ENCODE assay signal across 8 cellular contexts in genomic region chr6:7112741-7113313, GRCh38. TPM values are rescaled to one million over a fixed set of nuclear protein-coding genes. Genes with fewer than 3 reads are reported as not detected.
DNase-seq lines count a peak whose midpoint lies in the region; ATAC-seq and TF ChIP-seq lines count a peak whose summit lies in the region.

No MANE protein-coding gene starts in this region.

- DNase-seq in SIG-M5 (lab: John Stamatoyannopoulos, UW) (peak; percentile 39), natural killer cell (peak; percentile 25), cerebellar cortex (ENCODE audit: low spot score) (no peak), iPS-NIHi11 (ENCODE audit: low spot score) (no peak), nucleus accumbens (lab: John Stamatoyannopoulos, UW) (no peak)
- DNase-seq in central memory CD8-positive, alpha-beta T cell (ENCODE audit: low spot score in 2 of 2), result no peak

- POLR2A ChIA-PET in HEK293 (lab: Yijun Ruan, JAX), result interaction anchor here (0.6 kb wide), 1 partner anchor 275 kb away, joined by 7 read pairs; no protein-coding TSS in a partner anchor

- H3K27ac ChIP-seq in C4-2B (peak overlapping the region; percentile 13; the same call in 1 of the 2 replicates), HEK293 (ENCODE audit: extremely low read depth, low read depth, low read length) (no peak overlapping the region)

- H3K4me1 Mint-ChIP-seq in central memory CD8-positive, alpha-beta T cell, result peaks cover 59% of the 10 kb centered on the region
- peaks cover 48 to 59% of the 10 kb centered on the region in 2 donors for H3K4me1 Mint-ChIP-seq in natural killer cell

- peak overlapping the region; percentile 26 for H3K4me3 Mint-ChIP-seq in central memory CD8-positive, alpha-beta T cell
- peak overlapping the region; percentile 30 for H3K4me3 Mint-ChIP-seq in natural killer cell

- CTCF ChIA-PET in HEK293 (lab: Yijun Ruan, JAX), result interaction anchor here (0.6 kb wide), 3 partner anchors 126 to 312 kb away, joined by 3 read pairs; no protein-coding TSS in a partner anchor

- peak overlapping the region; percentile 15 for H3K4me3 ChIP-seq in HEK293 (ENCODE audit: low read depth, low read length)

- no peaks in the 10 kb centered on the region for H3K27me3 Mint-ChIP-seq in central memory CD8-positive, alpha-beta T cell
- H3K27me3 Mint-ChIP-seq in natural killer cell (ENCODE audit: low read depth in 2 of 2), result no peaks in the 10 kb centered on the region

- H3K36me3 ChIP-seq in HEK293 (ENCODE audit: control insufficient read depth in 2 of 2, insufficient read depth in 1 of 2, low read length in 2 of 2), result no peaks in the 10 kb centered on the region

- peaks cover 26% of the 10 kb centered on the region for H3K4me1 ChIP-seq in HEK293 (ENCODE audit: control insufficient read depth, insufficient read depth, low read length)

- no peak for ATAC-seq in central memory CD8-positive, alpha-beta T cell (replicated peaks; ENCODE audit: extremely low read depth, poor library complexity, severe bottlenecking)
- ATAC-seq in natural killer cell, result peak; percentile 49 to 62 (median 58)

- no peaks in the 10 kb centered on the region for H3K9me3 ChIP-seq in HEK293 (ENCODE audit: control insufficient read depth, insufficient read depth, low read depth, low read length)

- H3K36me3 Mint-ChIP-seq in central memory CD8-positive, alpha-beta T cell (ENCODE audit: insufficient read depth), result peaks cover 8% of the 10 kb centered on the region
- no peaks in the 10 kb centered on the region for H3K36me3 Mint-ChIP-seq in natural killer cell

- H3K9me3 Mint-ChIP-seq in central memory CD8-positive, alpha-beta T cell, result no peaks in the 10 kb centered on the region
- H3K9me3 Mint-ChIP-seq in natural killer cell, result no peaks in the 10 kb centered on the region

- peak overlapping the region; percentile 50 for H3K27ac Mint-ChIP-seq in central memory CD8-positive, alpha-beta T cell (ENCODE audit: low read depth)
- H3K27ac Mint-ChIP-seq in natural killer cell, result peak overlapping the region; percentile 32 to 84

- intact Hi-C loops in natural killer cell (cut with micrococcal nuclease), result no loop called here

- TF ChIP-seq CTCF in C4-2B (conservative IDR thresholded peaks at IDR 0.05), result no peak
- TF ChIP-seq CTCF in HEK293 (tag by site-specific recombination; IDR thresholded peaks at IDR 0.05), result no peak
- no peak for TF ChIP-seq CTCF in natural killer cell (IDR thresholded peaks at IDR 0.05)

TF ChIP-seq in HEK293, 187 proteins besides CTCF, POLR2A, EP300 and RAD21:
- TF ChIP-seq ZFHX2 (tag by site-specific recombination; conservative IDR thresholded peaks at IDR 0.05) (peak; percentile 8; the same call in 1 of the 2 replicates), ZBTB11 (tag by site-specific recombination; conservative IDR thresholded peaks at IDR 0.05; ENCODE audit: low read depth) (no peak), EGR2 (tag by site-specific recombination; IDR thresholded peaks at IDR 0.05; ENCODE audit: low read depth) (peak; percentile 11; the same call in 1 of the 2 replicates), GLIS1 (tag by site-specific recombination; IDR thresholded peaks at IDR 0.05) (peak; percentile 45; the same call in 1 of the 2 replicates), KLF1 (tag by site-specific recombination; IDR thresholded peaks at IDR 0.05) (peak; percentile 29; the same call in 1 of the 2 replicates), ZBTB17 (tag by site-specific recombination; IDR thresholded peaks at IDR 0.05) (peak; percentile 92), ZNF600 (tag by site-specific recombination; IDR thresholded peaks at IDR 0.05) (peak; percentile 70), ZNF280C (tag by site-specific recombination; IDR thresholded peaks at IDR 0.05) (no peak), PRDM1 (tag by site-specific recombination; IDR thresholded peaks at IDR 0.05) (peak; percentile 66; the same call in 1 of the 2 replicates)

RNA-seq across cellular contexts. Expression of gene RREB1, which starts 5.1 kb away (rescaled TPM):
- total RNA-seq in natural killer cell, result 10 to 100 TPM; 42.2 to 51.8 (median 44.0) TPM

Comparison
In these comparisons a context has a peak if more than half of its experiments do, and no peak if none do; other contexts are left out.
1. DNase-seq: peak in SIG-M5 (single experiment) and natural killer cell (single experiment); none in central memory CD8-positive, alpha-beta T cell (0 of 2), cerebellar cortex (single experiment), iPS-NIHi11 (single experiment) and nucleus accumbens (0 of 56).